ENCODE assay signal across 5 cellular contexts in genomic region chr4:74079001-74079400, GRCh38. TPM values are rescaled to one million over a fixed set of nuclear protein-coding genes. Genes with fewer than 3 reads are reported as not detected.
"Had no signal": no experiment of that assay in that cellular context is flagged by ENCODE, and none has a peak within 500 bp of the region (broad histone marks: within the 10 kb centered on the region; RNA-seq: fewer than 3 reads in every experiment).

No MANE protein-coding gene starts in this region.

RNA-seq across cellular contexts. Expression of gene CXCL2, which starts 20.0 kb away (rescaled TPM):
- total RNA-seq: activated CD4-positive, alpha-beta T cell treated with anti-CD3 and anti-CD28 coated beads for 36 hours; activated CD8-positive, alpha-beta memory T cell treated with anti-CD3 and anti-CD28 coated beads, Interleukin-2, amount 10 ng/mL, durations not matched to agents 7 days and 5 days; activated CD8-positive, alpha-beta T cell treated with anti-CD3 and anti-CD28 coated beads, Interleukin-2, amount 10 ng/mL, durations not matched to agents 7 days and 5 days; activated T-helper 2 cell treated with anti-CD3 and anti-CD28 coated beads, Interferon-gamma antibody, Interleukin-2, Interleukin-4, amounts not matched to agents 10 μg/mL and 5 μg/mL and 100 μg/mL, durations not matched to agents 14 hours and 24 hours and 36 hours had no signal

RNA-seq across cellular contexts. Expression of gene CXCL3, which starts 40.5 kb away (rescaled TPM):
- total RNA-seq: activated CD4-positive, alpha-beta T cell treated with anti-CD3 and anti-CD28 coated beads for 36 hours; activated CD8-positive, alpha-beta memory T cell treated with anti-CD3 and anti-CD28 coated beads, Interleukin-2, amount 10 ng/mL, durations not matched to agents 7 days and 5 days; activated CD8-positive, alpha-beta T cell treated with anti-CD3 and anti-CD28 coated beads, Interleukin-2, amount 10 ng/mL, durations not matched to agents 7 days and 5 days; natural killer cell treated with Interleukin-12 subunit alpha and Interleukin-12 subunit beta and Interleukin-15 and Interleukin-18, amount 100 ng/mL, for 72 hours had no signal
